8 cellular contexts compared by ENCODE assay signal in the genomic region with DNA sequence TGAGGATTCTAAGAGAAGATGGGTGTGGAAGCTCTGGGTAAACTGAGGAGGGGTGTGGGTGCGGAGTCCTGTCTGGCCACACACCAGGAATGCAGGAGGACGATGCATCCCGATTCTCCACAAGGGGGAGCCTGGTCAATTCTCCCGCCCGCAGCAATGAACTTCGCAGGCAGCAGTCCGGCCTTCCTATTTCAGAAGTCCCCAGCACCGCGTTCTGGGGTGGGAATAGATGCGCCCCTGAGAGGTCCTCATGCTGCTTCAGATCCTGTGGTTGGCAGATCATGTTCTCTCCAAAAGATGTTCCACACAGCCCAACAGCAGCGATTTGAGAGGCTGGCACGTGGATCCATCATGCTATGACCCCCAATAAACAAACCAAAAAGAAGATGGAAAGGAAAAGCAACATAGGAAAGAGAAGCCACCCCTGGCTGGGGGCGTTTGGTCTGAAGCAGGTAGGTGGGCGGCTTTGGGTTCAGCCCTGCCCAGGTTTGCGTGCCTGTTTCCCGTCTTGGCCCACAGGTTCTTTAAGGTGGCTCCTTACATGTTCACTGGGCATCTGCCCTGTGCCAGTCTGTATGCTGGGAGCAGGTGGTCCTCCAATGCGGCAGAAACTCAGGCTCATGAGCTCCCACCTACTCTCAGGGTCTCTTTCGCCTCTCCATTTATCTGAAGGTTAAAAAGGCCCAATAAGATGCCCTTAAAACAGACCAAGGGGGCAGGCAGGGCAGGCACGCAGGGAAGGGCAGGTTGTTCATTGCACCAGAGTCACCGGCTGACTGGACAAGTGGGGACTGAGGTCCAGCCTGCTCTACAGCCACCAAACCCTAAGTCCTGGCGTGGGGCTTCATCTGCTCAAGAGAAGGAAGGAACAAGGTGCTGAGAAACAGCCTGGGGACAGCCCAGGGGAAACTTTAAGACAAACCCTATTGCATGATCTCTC.
DNase-seq lines count a peak whose midpoint lies in the region; ATAC-seq, FAIRE-seq and TF ChIP-seq lines count a peak whose summit lies in the region.

No MANE protein-coding gene starts in this region.

- H3K9me3 Mint-ChIP-seq in GM23338: no peaks in the 10 kb centered on the region
- H3K9me3 Mint-ChIP-seq in glutamatergic neuron (ENCODE audit: unreplicated experiment): peaks cover 6% of the 10 kb centered on the region

- TF ChIP-seq CTCF in A549 (IDR thresholded peaks at IDR 0.05) (peak; percentile 66), GM23338 (conservative IDR thresholded peaks at IDR 0.05; ENCODE audit: low read depth in 2 of 2) (peak; percentile 68 to 77), SK-N-SH (IDR thresholded peaks at IDR 0.05) (peak; percentile 64), glutamatergic neuron (IDR thresholded peaks at IDR 0.05; ENCODE audit: partially characterized antibody, unreplicated experiment) (peak; percentile 69), vagina (IDR thresholded peaks at IDR 0.05) (peak in 1 of 3 experiments; percentile 9)

- ATAC-seq in A549: peak; percentile 85 to 88
- ATAC-seq in GM23338: peak; percentile 65
- ATAC-seq in GM18502 (IDR thresholded peaks at IDR 0.05; ENCODE audit: poor library complexity, unreplicated experiment): no peak

- POLR2A ChIA-PET in A549 (lab: Yijun Ruan, JAX) (no interaction called here), SK-N-SH (lab: Yijun Ruan, JAX) (no interaction called here)

- no peaks in the 10 kb centered on the region for H3K79me2 ChIP-seq in GM23338 (replicated peaks; ENCODE audit: insufficient read depth)
- no peaks in the 10 kb centered on the region for H3K79me2 ChIP-seq in SK-N-SH (ENCODE audit: insufficient read depth)

- H3K4me1 Mint-ChIP-seq in GM23338 (peaks cover 19% of the 10 kb centered on the region), glutamatergic neuron (ENCODE audit: low read depth, unreplicated experiment) (peaks cover 20% of the 10 kb centered on the region)

- H3K4me3 ChIP-seq in A549 (no peak overlapping the region), GM23338 (no peak overlapping the region), SK-N-SH (ENCODE audit: low read depth in 2 of 2, low read length in 1 of 2) (no peak overlapping the region; a peak in 1 of 4 replicates), vagina (no peak overlapping the region)

- H3K4me2 ChIP-seq in A549: no peak overlapping the region
- H3K4me2 ChIP-seq in GM23338: no peak overlapping the region
- no peak overlapping the region for H3K4me2 ChIP-seq in SK-N-SH

- TF ChIP-seq RAD21 in A549 (conservative IDR thresholded peaks at IDR 0.05 in 1 of 2, IDR thresholded peaks at IDR 0.05 in 1 of 2): peak; percentile 56 to 57
- TF ChIP-seq RAD21 in SK-N-SH (IDR thresholded peaks at IDR 0.05; ENCODE audit: low read length): peak; percentile 61

- H3K36me3 ChIP-seq in GM23338 (ENCODE audit: insufficient read depth) (no peaks in the 10 kb centered on the region), SK-N-SH (replicated peaks in 1 of 2; ENCODE audit: control insufficient read depth in 1 of 2, insufficient read depth in 2 of 2, low read length in 1 of 2) (no peaks in the 10 kb centered on the region), vagina (no peaks in the 10 kb centered on the region)

- no peak overlapping the region for H3K27ac Mint-ChIP-seq in GM23338
- no peak overlapping the region for H3K27ac Mint-ChIP-seq in glutamatergic neuron (ENCODE audit: unreplicated experiment)

- H3K9me3 ChIP-seq in A549 (no peaks in the 10 kb centered on the region), SK-N-SH (no peaks in the 10 kb centered on the region), vagina (no peaks in the 10 kb centered on the region)

- intact Hi-C loops in vagina (cut with DNase I): no loop called here

- H2AFZ ChIP-seq in GM23338 (peak overlapping the region; percentile 72; the same call in 1 of the 2 replicates), SK-N-SH (ENCODE audit: low read depth) (no peak overlapping the region)

- H3K27me3 ChIP-seq in GM23338 (ENCODE audit: insufficient read depth) (peaks cover 5% of the 10 kb centered on the region; the same call in 1 of the 2 replicates), SK-N-SH (ENCODE audit: insufficient read depth) (peaks cover 22% of the 10 kb centered on the region), vagina (no peaks in the 10 kb centered on the region)

- H3K27me3 Mint-ChIP-seq in GM23338 (ENCODE audit: insufficient read depth, low read depth, poor library complexity) (peaks cover 19% of the 10 kb centered on the region), glutamatergic neuron (ENCODE audit: unreplicated experiment) (peaks cover 7% of the 10 kb centered on the region)

- H3K27ac ChIP-seq in A549 (no peak overlapping the region), GM23338 (ENCODE audit: low read depth) (no peak overlapping the region), SK-N-SH (ENCODE audit: low read depth in 2 of 2, low read length in 1 of 2) (no peak overlapping the region), vagina (no peak overlapping the region)

- no peak for FAIRE-seq in A549 (lab: Jason Lieb, UNC)

- no peaks in the 10 kb centered on the region for H3F3A ChIP-seq in GM23338 (replicated peaks; ENCODE audit: low read depth)
- no peaks in the 10 kb centered on the region for H3F3A ChIP-seq in SK-N-SH (replicated peaks; ENCODE audit: insufficient read depth)

- H3K4me3 Mint-ChIP-seq in GM23338: no peak overlapping the region
- H3K4me3 Mint-ChIP-seq in glutamatergic neuron (ENCODE audit: unreplicated experiment): no peak overlapping the region

- DNase-seq in A549 (ENCODE audit: low read depth in 1 of 2, low spot score in 1 of 2): peak; percentile 55 to 60
- DNase-seq in GM23338 (ENCODE audit: low spot score): peak; percentile 84
- peak; percentile 80 for DNase-seq in SK-N-SH
- DNase-seq in glutamatergic neuron: peak; percentile 75
- DNase-seq in putamen (ENCODE audit: low spot score): peak; percentile 11
- DNase-seq in GF-D8 (lab: John Stamatoyannopoulos, UW): no peak
- DNase-seq in vagina (ENCODE audit: extremely low spot score in 2 of 2): no peak

- H3K9me2 ChIP-seq in GM23338 (ENCODE audit: insufficient read depth): no peaks in the 10 kb centered on the region
- no peaks in the 10 kb centered on the region for H3K9me2 ChIP-seq in SK-N-SH

- no peaks in the 10 kb centered on the region for H4K20me1 ChIP-seq in GM23338 (replicated peaks; ENCODE audit: insufficient read depth)
- no peaks in the 10 kb centered on the region for H4K20me1 ChIP-seq in SK-N-SH (ENCODE audit: insufficient read depth)

- CTCF ChIA-PET in A549 (lab: Yijun Ruan, JAX) (interaction anchor here (0.5 to 9.4 kb wide), 23 partner anchors 8 to 511 kb away, joined by 3 to 95 read pairs (median 4); no protein-coding TSS in a partner anchor), SK-N-SH (lab: Yijun Ruan, JAX) (interaction anchor here (0.6 to 6.9 kb wide), 8 partner anchors 9 to 467 kb away, joined by 3 to 68 read pairs (median 4); no protein-coding TSS in a partner anchor)

- H3K36me3 Mint-ChIP-seq in GM23338 (ENCODE audit: low read depth) (no peaks in the 10 kb centered on the region), glutamatergic neuron (ENCODE audit: unreplicated experiment) (no peaks in the 10 kb centered on the region)

- no peak for TF ChIP-seq EP300 in A549 (IDR thresholded peaks at IDR 0.05)
- TF ChIP-seq EP300 in SK-N-SH (IDR thresholded peaks at IDR 0.05; ENCODE audit: borderline replicate concordance in 1 of 2, low read depth in 1 of 2, low read length in 1 of 2): no peak

- 33% methylated on average over 21 of the region's 21 CpGs for WGBS in A549 (ENCODE audit: missing lambda C conversion rate)
- 33% methylated on average over 7 of the region's 21 CpGs for WGBS in SK-N-SH (ENCODE audit: low lambda C conversion rate)

- H3K4me1 ChIP-seq in A549: no peaks in the 10 kb centered on the region; the same call in 2 of the 3 replicates
- H3K4me1 ChIP-seq in GM23338 (ENCODE audit: insufficient read depth): peaks cover 6% of the 10 kb centered on the region; the same call in 1 of the 2 replicates
- H3K4me1 ChIP-seq in SK-N-SH (ENCODE audit: control insufficient read depth in 1 of 2, insufficient read depth in 2 of 2, low read depth in 1 of 2, low read length in 1 of 2): no peaks in the 10 kb centered on the region
- H3K4me1 ChIP-seq in vagina: peaks cover 5% of the 10 kb centered on the region

- H3K9ac ChIP-seq in SK-N-SH: no peak overlapping the region

- no peak for TF ChIP-seq POLR2A in A549 (IDR thresholded peaks at IDR 0.05; ENCODE audit: low read length)
- TF ChIP-seq POLR2A in vagina (IDR thresholded peaks at IDR 0.05): no peak

TF ChIP-seq in A549, 52 proteins besides CTCF, POLR2A, EP300 and RAD21 (continues in another document):
- peak; percentile 62 for TF ChIP-seq SMC3 (IDR thresholded peaks at IDR 0.05)

TF ChIP-seq in GM23338, 12 proteins besides CTCF, POLR2A, EP300 and RAD21 (continues in another document):
- no peak for TF ChIP-seq ZNF331 (CRISPR knock-in tag; IDR thresholded peaks at IDR 0.05; ENCODE audit: low read depth)
- TF ChIP-seq ZNF114 (CRISPR knock-in tag; IDR thresholded peaks at IDR 0.05): no peak
- TF ChIP-seq EZH2phosphoT487 (IDR thresholded peaks at IDR 0.05; ENCODE audit: unreplicated experiment): no peak
- no peak for TF ChIP-seq EZH2 (IDR thresholded peaks at IDR 0.05; ENCODE audit: low read depth, unreplicated experiment)
- TF ChIP-seq, protein P1, sequence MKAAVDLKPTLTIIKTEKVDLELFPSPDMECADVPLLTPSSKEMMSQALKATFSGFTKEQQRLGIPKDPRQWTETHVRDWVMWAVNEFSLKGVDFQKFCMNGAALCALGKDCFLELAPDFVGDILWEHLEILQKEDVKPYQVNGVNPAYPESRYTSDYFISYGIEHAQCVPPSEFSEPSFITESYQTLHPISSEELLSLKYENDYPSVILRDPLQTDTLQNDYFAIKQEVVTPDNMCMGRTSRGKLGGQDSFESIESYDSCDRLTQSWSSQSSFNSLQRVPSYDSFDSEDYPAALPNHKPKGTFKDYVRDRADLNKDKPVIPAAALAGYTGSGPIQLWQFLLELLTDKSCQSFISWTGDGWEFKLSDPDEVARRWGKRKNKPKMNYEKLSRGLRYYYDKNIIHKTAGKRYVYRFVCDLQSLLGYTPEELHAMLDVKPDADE (IDR thresholded peaks at IDR 0.05): no peak

TF ChIP-seq in SK-N-SH, 30 proteins besides CTCF, POLR2A, EP300 and RAD21 (continues in another document):
- TF ChIP-seq NFIC (IDR thresholded peaks at IDR 0.05; ENCODE audit: borderline replicate concordance) (no peak), YY1 (IDR thresholded peaks at IDR 0.05; ENCODE audit: low read depth) (no peak)
- TF ChIP-seq, protein P2, sequence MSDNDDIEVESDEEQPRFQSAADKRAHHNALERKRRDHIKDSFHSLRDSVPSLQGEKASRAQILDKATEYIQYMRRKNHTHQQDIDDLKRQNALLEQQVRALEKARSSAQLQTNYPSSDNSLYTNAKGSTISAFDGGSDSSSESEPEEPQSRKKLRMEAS (IDR thresholded peaks at IDR 0.05; ENCODE audit: low read depth): no peak
- TF ChIP-seq, protein P3, sequence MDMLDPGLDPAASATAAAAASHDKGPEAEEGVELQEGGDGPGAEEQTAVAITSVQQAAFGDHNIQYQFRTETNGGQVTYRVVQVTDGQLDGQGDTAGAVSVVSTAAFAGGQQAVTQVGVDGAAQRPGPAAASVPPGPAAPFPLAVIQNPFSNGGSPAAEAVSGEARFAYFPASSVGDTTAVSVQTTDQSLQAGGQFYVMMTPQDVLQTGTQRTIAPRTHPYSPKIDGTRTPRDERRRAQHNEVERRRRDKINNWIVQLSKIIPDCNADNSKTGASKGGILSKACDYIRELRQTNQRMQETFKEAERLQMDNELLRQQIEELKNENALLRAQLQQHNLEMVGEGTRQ (IDR thresholded peaks at IDR 0.05; ENCODE audit: borderline replicate concordance, low read depth, low read length): no peak

Comparison
In these comparisons a context has a peak if more than half of its experiments do, and no peak if none do; other contexts are left out.
1. DNase-seq: peak in A549 (2 of 2), GM23338 (single experiment), SK-N-SH (single experiment), glutamatergic neuron (single experiment) and putamen (single experiment); none in GF-D8 (single experiment) and vagina (0 of 2).